Comparison of ENCODE assay signal across 24 cellular contexts in the genomic region with DNA sequence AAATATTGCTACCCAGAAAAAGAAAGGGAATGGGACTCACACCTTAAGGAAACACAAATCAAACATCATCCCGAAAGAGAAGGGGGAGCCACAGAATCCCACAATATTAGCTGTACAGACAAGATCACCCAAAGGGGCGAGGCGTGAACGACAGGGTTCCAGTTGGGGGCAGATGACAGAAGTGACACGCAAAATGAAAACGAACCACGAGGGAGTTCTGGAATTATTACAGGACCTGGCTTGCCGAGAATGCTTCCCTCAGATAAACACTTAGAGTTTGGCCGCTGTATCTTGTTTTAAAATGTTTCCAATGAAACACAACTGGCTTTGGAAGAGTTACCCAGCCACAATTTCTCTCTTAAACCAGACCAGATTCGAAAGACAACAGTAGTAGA.
A peak's percentile ranks its signal among the peaks of the same experiment; 100 is the strongest.
DNase-seq lines count a peak whose midpoint lies in the region; ATAC-seq, FAIRE-seq and TF ChIP-seq lines count a peak whose summit lies in the region.
"Had no signal": no experiment of that assay in that cellular context is flagged by ENCODE, and none has a peak within 500 bp of the region (broad histone marks: within the 10 kb centered on the region; RNA-seq: fewer than 3 reads in every experiment).

No MANE protein-coding gene starts in this region.

- H3K4me1 ChIP-seq in fibroblast of lung (ENCODE audit: control insufficient read depth, extremely low read depth, insufficient read depth, low read length) = no peaks in the 10 kb centered on the region
- peaks cover 0 to 14% (median 4%) of the 10 kb centered on the region in 4 donors for H3K4me1 ChIP-seq in right lobe of liver
- peaks cover 3 to 6% (median 5%) of the 10 kb centered on the region in 3 donors for H3K4me1 ChIP-seq in skeletal muscle tissue (ENCODE audit: control insufficient read depth in 3 of 3, insufficient read depth in 3 of 3, low read length in 3 of 3)
- H3K4me1 ChIP-seq: adrenal gland, foreskin keratinocyte had no signal

- H3K9me3 ChIP-seq in fibroblast of lung (ENCODE audit: control insufficient read depth, insufficient read depth, low read depth, low read length) (no peaks in the 10 kb centered on the region), right lobe of liver (no peaks in the 10 kb centered on the region), skeletal muscle tissue (ENCODE audit: control insufficient read depth in 3 of 3, low read length in 3 of 3) (no peaks in the 10 kb centered on the region)
- H3K9me3 ChIP-seq: adrenal gland had no signal

- H4K20me1 ChIP-seq in fibroblast of lung (ENCODE audit: control insufficient read depth, extremely low read depth, insufficient read depth, low read length) = no peaks in the 10 kb centered on the region

- no peak for TF ChIP-seq POLR2A in right lobe of liver (IDR thresholded peaks at IDR 0.05)
- no peak for TF ChIP-seq POLR2A in erythroblast (IDR thresholded peaks at IDR 0.05; ENCODE audit: low read length)

- DNase-seq in fibroblast of lung (ENCODE audit: low read depth in 2 of 2) (no peak), right lobe of liver (no peak), middle frontal gyrus (ENCODE audit: extremely low spot score, low spot score) (no peak), frontal cortex (ENCODE audit: low spot score in 2 of 2) (no peak), erythroblast (lab: John Stamatoyannopoulos, UW) (no peak)
- DNase-seq: activated CD4-positive, alpha-beta T cell treated with anti-CD3 and anti-CD28 coated beads, Interleukin-2, amount 50 U/mL, for 4 hours; activated effector memory CD4-positive, alpha-beta T cell treated with anti-CD3 and anti-CD28 coated beads, Interleukin-2, amount 50 U/mL, for 16 hours; adrenal gland; dermis blood vessel endothelial cell; foreskin keratinocyte; Karpas-422; NCI-H1048; NCI-H1930; NCI-H226; nephron progenitor cell; stimulated activated CD8-positive, alpha-beta memory T cell treated with anti-CD3 and anti-CD28 coated beads, Interleukin-4, amount 100 ng/mL, for 48 hours; WERI-Rb-1 had no signal

- no peaks in the 10 kb centered on the region for H3K79me2 ChIP-seq in fibroblast of lung (ENCODE audit: control insufficient read depth, insufficient read depth, low read length)

- intact Hi-C loops in right lobe of liver (cut with DNase I) = no loop called here

- ATAC-seq in HG02885 (IDR thresholded peaks at IDR 0.05; ENCODE audit: poor library complexity, unreplicated experiment) = peak; percentile 24
- peak in 3 of 4 donors; percentile 48 to 59 (median 54) for ATAC-seq in right lobe of liver
- no peak for ATAC-seq in HG02763 (IDR thresholded peaks at IDR 0.05; ENCODE audit: unreplicated experiment)
- ATAC-seq: foreskin keratinocyte had no signal

- H3K27me3 ChIP-seq in fibroblast of lung (ENCODE audit: control insufficient read depth, insufficient read depth, low read length) (no peaks in the 10 kb centered on the region), right lobe of liver (no peaks in the 10 kb centered on the region), skeletal muscle tissue (ENCODE audit: control insufficient read depth in 3 of 3, insufficient read depth in 3 of 3, low read length in 3 of 3) (no peaks in the 10 kb centered on the region)
- H3K27me3 ChIP-seq: adrenal gland had no signal

- peak overlapping the region; percentile 46 for H2AFZ ChIP-seq in fibroblast of lung (ENCODE audit: low read length)

- no peak overlapping the region for H3K9ac ChIP-seq in fibroblast of lung (ENCODE audit: insufficient read depth, low read length)
- H3K9ac ChIP-seq in skeletal muscle tissue (ENCODE audit: low read depth in 1 of 3, low read length in 3 of 3) = peak overlapping the region; percentile 70 to 81 (median 77)

- WGBS in right lobe of liver (ENCODE audit: insufficient coverage, low coverage, low lambda C conversion rate, missing lambda C conversion rate) = 72% methylated on average over 10 of the region's 10 CpGs

- no peaks in the 10 kb centered on the region for H3K36me3 ChIP-seq in fibroblast of lung (ENCODE audit: control insufficient read depth, insufficient read depth, low read length)
- H3K36me3 ChIP-seq in right lobe of liver = no peaks in the 10 kb centered on the region
- no peaks in the 10 kb centered on the region for H3K36me3 ChIP-seq in skeletal muscle tissue (ENCODE audit: control insufficient read depth in 3 of 3, insufficient read depth in 3 of 3, low read length in 3 of 3)
- H3K36me3 ChIP-seq: adrenal gland, WERI-Rb-1 had no signal

- TF ChIP-seq CTCF in fibroblast of lung (conservative IDR thresholded peaks at IDR 0.05 in 1 of 2, IDR thresholded peaks at IDR 0.05 in 1 of 2; ENCODE audit: low read depth in 1 of 2, low read length in 2 of 2) (no peak), right lobe of liver (IDR thresholded peaks at IDR 0.05) (no peak)

- H3K27ac ChIP-seq in fibroblast of lung (ENCODE audit: insufficient read depth, low read length) = no peak overlapping the region
- peak overlapping the region in 2 of 3 donors; percentile 76 to 90 for H3K27ac ChIP-seq in right lobe of liver
- peak overlapping the region; percentile 94 for H3K27ac ChIP-seq in skeletal muscle tissue (ENCODE audit: low read depth, low read length)
- H3K27ac ChIP-seq: adrenal gland, C4-2B, foreskin keratinocyte, WERI-Rb-1 had no signal

- H3K4me3 ChIP-seq in fibroblast of lung (replicated peaks in 1 of 4; ENCODE audit: control extremely low read depth in 1 of 4, insufficient read depth in 1 of 4, low read depth in 3 of 4, low read length in 4 of 4) (peak overlapping the region in 3 of 4 experiments; percentile 7 to 40 (median 13)), right lobe of liver (peak overlapping the region in 2 of 3 donors; percentile 16 to 19), skeletal muscle tissue (ENCODE audit: low read length in 3 of 3) (peak overlapping the region; percentile 51 to 72 (median 71))
- H3K4me3 ChIP-seq: adrenal gland had no signal

- FAIRE-seq in frontal cortex (lab: Jason Lieb, UNC) = no peak
- FAIRE-seq: bronchial epithelial cell, D721Med, urothelium cell line had no signal

- H3K4me2 ChIP-seq in fibroblast of lung (ENCODE audit: extremely low read depth, insufficient read depth, low read length) = peak overlapping the region; percentile 78

Comparison
In these comparisons a context has a peak if more than half of its experiments do, and no peak if none do; other contexts are left out.
1. H3K4me3 ChIP-seq: peak in every context shown above with its lines; median percentile 71 in skeletal muscle tissue; 18 in right lobe of liver; 13 in fibroblast of lung.